8 cellular contexts compared by ENCODE assay signal in genomic region chr3:66220602-66221377, GRCh38. TPM values are rescaled to one million over a fixed set of nuclear protein-coding genes. Genes with fewer than 3 reads are reported as not detected.
A peak's percentile ranks its signal among the peaks of the same experiment; 100 is the strongest.
DNase-seq lines count a peak whose midpoint lies in the region; ATAC-seq, FAIRE-seq and TF ChIP-seq lines count a peak whose summit lies in the region.

A gene with protein sequence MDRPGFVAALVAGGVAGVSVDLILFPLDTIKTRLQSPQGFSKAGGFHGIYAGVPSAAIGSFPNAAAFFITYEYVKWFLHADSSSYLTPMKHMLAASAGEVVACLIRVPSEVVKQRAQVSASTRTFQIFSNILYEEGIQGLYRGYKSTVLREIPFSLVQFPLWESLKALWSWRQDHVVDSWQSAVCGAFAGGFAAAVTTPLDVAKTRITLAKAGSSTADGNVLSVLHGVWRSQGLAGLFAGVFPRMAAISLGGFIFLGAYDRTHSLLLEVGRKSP (plus strand): TSS chr3:66221001. CDS start chr3:66221095, 94 bp downstream.

- peaks cover 8% of the 10 kb centered on the region; the same call in 1 of the 2 replicates for H3K79me2 ChIP-seq in OCI-LY7 (ENCODE audit: insufficient read depth, low read depth, low read length)
- H3K79me2 ChIP-seq in endothelial cell of umbilical vein (ENCODE audit: control insufficient read depth, insufficient read depth, low read length), result no peaks in the 10 kb centered on the region

- no peaks in the 10 kb centered on the region for H3K9me3 ChIP-seq in OCI-LY7 (ENCODE audit: low read length)
- no peaks in the 10 kb centered on the region for H3K9me3 ChIP-seq in endothelial cell of umbilical vein (replicated peaks; ENCODE audit: control insufficient read depth, insufficient read depth, low read length)

- peaks cover 4 to 18% of the 10 kb centered on the region in 2 experiments for H3K27me3 ChIP-seq in endothelial cell of umbilical vein (ENCODE audit: control insufficient read depth in 2 of 2, insufficient read depth in 2 of 2, low read length in 2 of 2)

- H3K36me3 ChIP-seq in OCI-LY7 (ENCODE audit: insufficient read depth, low read length) (peaks cover 13% of the 10 kb centered on the region), endothelial cell of umbilical vein (ENCODE audit: control insufficient read depth in 2 of 2, extremely low read depth in 1 of 2, insufficient read depth in 2 of 2, low read length in 2 of 2) (no peaks in the 10 kb centered on the region)

- intact Hi-C loops in OCI-LY7 (cut with micrococcal nuclease; ENCODE audit: unreplicated experiment) (no loop called here), endothelial cell of umbilical vein (cut with micrococcal nuclease) (no loop called here)

- peak within 1 kb of the TSS; percentile 91 for H3K4me3 ChIP-seq in OCI-LY7 (ENCODE audit: low read depth, low read length, poor library complexity, severe bottlenecking)
- peak within 1 kb of the TSS; percentile 57 to 88 (median 88) for H3K4me3 ChIP-seq in endothelial cell of umbilical vein (replicated peaks in 1 of 3; ENCODE audit: insufficient read depth in 1 of 3, low read depth in 1 of 3, low read length in 3 of 3)

- dilution Hi-C loops in endothelial cell of umbilical vein (cut with MboI; ENCODE audit: extremely low pct_ligation_motif_present, low sequenced_read_pairs), result no loop called here

- peak; percentile 69 for DNase-seq in D721Med (ENCODE audit: insufficient read length, low spot score)
- peak; percentile 51 for DNase-seq in HuH-7.5 (ENCODE audit: low spot score)
- peak; percentile 96 for DNase-seq in OCI-LY7 (ENCODE audit: low spot score)
- peak; percentile 96 for DNase-seq in activated T-cell treated with anti-CD3 and anti-CD28 coated beads for 1 hour (ENCODE audit: low read depth)
- DNase-seq in endothelial cell of umbilical vein (ENCODE audit: low read depth, low spot score), result peak; percentile 98
- peak; percentile 85 for DNase-seq in middle frontal gyrus (ENCODE audit: extremely low spot score, low spot score)
- DNase-seq in stimulated activated CD8-positive, alpha-beta memory T cell treated with anti-CD3 and anti-CD28 coated beads, Interleukin-2, amount 100 ng/mL, for 48 hours (ENCODE audit: low read depth in 2 of 2), result peak; percentile 92

- POLR2A ChIA-PET in OCI-LY7 (lab: Charles Lee), result interaction anchor here (0.7 to 1.4 kb wide), 2 partner anchors 10 to 19 kb away, joined by 3 to 5 read pairs; no protein-coding TSS in a partner anchor
- POLR2A ChIA-PET in endothelial cell of umbilical vein (lab: Charles Lee), result interaction anchor here (0.6 to 1.0 kb wide), 3 partner anchors 16 to 184 kb away, joined by 3 read pairs; no protein-coding TSS in a partner anchor

- no peaks in the 10 kb centered on the region for H3K9me2 ChIP-seq in OCI-LY7 (ENCODE audit: insufficient read depth, low read length)

- H3K27ac ChIP-seq in OCI-LY7 (ENCODE audit: low read depth, low read length, poor library complexity, severe bottlenecking), result peak within 1 kb of the TSS; percentile 6
- H3K27ac ChIP-seq in endothelial cell of umbilical vein (ENCODE audit: insufficient read depth, low read depth, low read length), result peak within 1 kb of the TSS; percentile 46

- H4K20me1 ChIP-seq in OCI-LY7 (ENCODE audit: insufficient read depth, low read length) (no peaks in the 10 kb centered on the region), endothelial cell of umbilical vein (replicated peaks; ENCODE audit: control insufficient read depth, extremely low read depth, insufficient read depth, low read length) (no peaks in the 10 kb centered on the region)

- H3K4me1 ChIP-seq in OCI-LY7 (ENCODE audit: insufficient read depth, low read length, poor library complexity, severe bottlenecking) (peaks cover 8% of the 10 kb centered on the region), endothelial cell of umbilical vein (ENCODE audit: control insufficient read depth, extremely low read depth, insufficient read depth, low read length) (peaks cover 9% of the 10 kb centered on the region)

- BruUV-seq in OCI-LY7 (replicated peaks; lab: Mats Ljungman, UMichigan) (no TSS peak), endothelial cell of umbilical vein (replicated peaks; lab: Mats Ljungman, UMichigan) (TSS peak; percentile 62)

- H3K9me1 ChIP-seq in endothelial cell of umbilical vein (replicated peaks; ENCODE audit: control insufficient read depth, extremely low read depth, insufficient read depth, low read length), result no peaks in the 10 kb centered on the region

- H3K9ac ChIP-seq in endothelial cell of umbilical vein (replicated peaks; ENCODE audit: extremely low read depth, insufficient read depth, low read length), result peak within 1 kb of the TSS; percentile 84

- TF ChIP-seq POLR2A in endothelial cell of umbilical vein (IDR thresholded peaks at IDR 0.05; ENCODE audit: low read depth, low read length), result no peak

- TF ChIP-seq CTCF in D721Med (IDR thresholded peaks at IDR 0.05; ENCODE audit: insufficient read depth, missing control alignments) (no peak), OCI-LY7 (conservative IDR thresholded peaks at IDR 0.05; ENCODE audit: low read length) (no peak), endothelial cell of umbilical vein (IDR thresholded peaks at IDR 0.05; ENCODE audit: extremely low read depth in 1 of 2, insufficient read depth in 1 of 2, low read depth in 1 of 2, low read length in 2 of 2) (no peak)

- CTCF ChIA-PET in OCI-LY7 (lab: Charles Lee; ENCODE audit: unreplicated experiment), result interaction anchor here (0.6 to 1.3 kb wide), 3 partner anchors 15 to 19 kb away, joined by 3 to 4 read pairs (median 3); no protein-coding TSS in a partner anchor
- CTCF ChIA-PET in endothelial cell of umbilical vein (lab: Charles Lee), result interaction anchor here (0.9 to 1.5 kb wide), 4 partner anchors 10 to 548 kb away, joined by 3 to 5 read pairs (median 4); no protein-coding TSS in a partner anchor

- peak; percentile 98 for ATAC-seq in GM21526 (IDR thresholded peaks at IDR 0.05; ENCODE audit: low FRiP score, unreplicated experiment)

- H2AFZ ChIP-seq in OCI-LY7 (ENCODE audit: low read length) (peak within 1 kb of the TSS; percentile 91), endothelial cell of umbilical vein (ENCODE audit: low read depth, low read length) (peak within 1 kb of the TSS; percentile 99)

- H3K4me2 ChIP-seq in OCI-LY7 (ENCODE audit: low read length) (peak within 1 kb of the TSS; percentile 89), endothelial cell of umbilical vein (ENCODE audit: insufficient read depth, low read length) (peak within 1 kb of the TSS; percentile 86)

- FAIRE-seq in D721Med (lab: Jason Lieb, UNC) (no peak), endothelial cell of umbilical vein (lab: Jason Lieb, UNC) (peak; percentile 94)

TF ChIP-seq in endothelial cell of umbilical vein, 7 proteins besides CTCF, POLR2A, EP300 and RAD21:
- no peak for TF ChIP-seq MYC (IDR thresholded peaks at IDR 0.05; ENCODE audit: low read depth, low read length)
- peak; percentile 56 for TF ChIP-seq POLR2AphosphoS5 (IDR thresholded peaks at IDR 0.05; ENCODE audit: insufficient read depth, low read depth, low read length)
- peak; percentile 99 for TF ChIP-seq MAX (IDR thresholded peaks at IDR 0.05; ENCODE audit: insufficient read depth, insufficient read length)

RNA-seq across cellular contexts. Expression of the gene that starts here (rescaled TPM):
- total RNA-seq in OCI-LY7 (2014; rRNA removed; shearing (Covaris generic)), result 9.8 and 13.1 TPM in 2 replicates
- 12.9 and 14.2 TPM in 2 replicates for total RNA-seq in OCI-LY7 (2022)
- total RNA-seq in endothelial cell of umbilical vein, result 11.8 and 14.0 TPM in 2 replicates
- 16.5 and 23.5 TPM in 2 replicates for polyA plus RNA-seq in endothelial cell of umbilical vein
- polyA plus RNA-seq in endothelial cell of umbilical vein (2011; cell fraction: cytosol; rRNA removed), result 18.1 and 22.7 TPM in 2 replicates
- polyA plus RNA-seq in endothelial cell of umbilical vein (2011; cell fraction: nucleus; rRNA removed), result 10.6 and 13.7 TPM in 2 replicates
- 12.1 and 15.4 TPM in 2 replicates for polyA plus RNA-seq in endothelial cell of umbilical vein (2012)
- 14.0 and 18.2 TPM in 2 replicates for polyA minus RNA-seq in endothelial cell of umbilical vein
- polyA minus RNA-seq in endothelial cell of umbilical vein (2011; cell fraction: cytosol; rRNA and poly(A)+ RNA removed), result 5.1 TPM
- 13.8 and 14.9 TPM in 2 replicates for polyA minus RNA-seq in endothelial cell of umbilical vein (2011; cell fraction: nucleus; rRNA and poly(A)+ RNA removed)

Comparison
In these comparisons a context has a peak if more than half of its experiments do, and no peak if none do; other contexts are left out.
1. Peak in every context shown above with its lines: DNase-seq, ATAC-seq, H3K4me3 ChIP-seq and H3K27ac ChIP-seq.